ENCODE assay signal across 14 cellular contexts in genomic region chr7:137969828-137970227, GRCh38. TPM values are rescaled to one million over a fixed set of nuclear protein-coding genes. Genes with fewer than 3 reads are reported as not detected.
DNase-seq lines count a peak whose midpoint lies in the region; FAIRE-seq and TF ChIP-seq lines count a peak whose summit lies in the region.
"Had no signal": no experiment of that assay in that cellular context is flagged by ENCODE, and none has a peak within 500 bp of the region (broad histone marks: within the 10 kb centered on the region; RNA-seq: fewer than 3 reads in every experiment).

No MANE protein-coding gene starts in this region.

- POLR2A ChIA-PET in activated CD4-positive, alpha-beta memory T cell treated with anti-CD3 and anti-CD28 coated beads for 36 hours (lab: Charles Lee), result no interaction called here

- H3K79me2 ChIP-seq in GM23248 (ENCODE audit: insufficient read depth), result peaks cover 96% of the 10 kb centered on the region
- peaks cover 95% of the 10 kb centered on the region for H3K79me2 ChIP-seq in astrocyte (ENCODE audit: insufficient read depth, low read length)
- H3K79me2 ChIP-seq in hepatocyte, result peaks cover 88% of the 10 kb centered on the region
- peaks cover 87% of the 10 kb centered on the region for H3K79me2 ChIP-seq in smooth muscle cell (ENCODE audit: low read depth)

- peak overlapping the region; percentile 62 for H3K9ac ChIP-seq in GM23248
- H3K9ac ChIP-seq in astrocyte (ENCODE audit: low read length), result peak overlapping the region; percentile 46
- H3K9ac ChIP-seq in smooth muscle cell (ENCODE audit: low read depth), result peak overlapping the region; percentile 41

- WGBS in GM23248 (ENCODE audit: low coverage in 1 of 2, low lambda C conversion rate in 2 of 2, missing lambda C conversion rate in 2 of 2), 2 experiments, result 59 to 66% methylated on average over 1 of the region's 1 CpG
- 96% methylated on average over 1 of the region's 1 CpG for WGBS in hepatocyte (ENCODE audit: low lambda C conversion rate, missing lambda C conversion rate)
- 94% methylated on average over 1 of the region's 1 CpG for WGBS in smooth muscle cell (ENCODE audit: low lambda C conversion rate)

- H3K9me2 ChIP-seq in GM23248 (ENCODE audit: insufficient read depth), result no peaks in the 10 kb centered on the region
- no peaks in the 10 kb centered on the region for H3K9me2 ChIP-seq in hepatocyte (replicated peaks; ENCODE audit: insufficient read depth)

- H3K4me1 Mint-ChIP-seq in astrocyte (ENCODE audit: low read depth, unreplicated experiment), result peaks cover 75% of the 10 kb centered on the region
- peaks cover 14% of the 10 kb centered on the region for H3K4me1 Mint-ChIP-seq in activated CD4-positive, alpha-beta memory T cell treated with anti-CD3 and anti-CD28 coated beads for 36 hours (ENCODE audit: low read depth)

- intact Hi-C loops in activated CD4-positive, alpha-beta memory T cell treated with anti-CD3 and anti-CD28 coated beads for 36 hours (cut with micrococcal nuclease), result no loop called here

- peaks cover 16% of the 10 kb centered on the region for H3K36me3 Mint-ChIP-seq in astrocyte (ENCODE audit: low read depth, unreplicated experiment)
- peaks cover 4% of the 10 kb centered on the region for H3K36me3 Mint-ChIP-seq in activated CD4-positive, alpha-beta memory T cell treated with anti-CD3 and anti-CD28 coated beads for 36 hours
- H3K36me3 Mint-ChIP-seq: CD8-positive, alpha-beta T cell had no signal

- in situ Hi-C loops in GM23248 (cut with MboI), result no loop called here

- no peaks in the 10 kb centered on the region for H3K27me3 Mint-ChIP-seq in astrocyte (ENCODE audit: low read depth, unreplicated experiment)
- H3K27me3 Mint-ChIP-seq in activated CD4-positive, alpha-beta memory T cell treated with anti-CD3 and anti-CD28 coated beads for 36 hours, result no peaks in the 10 kb centered on the region

- no peak for FAIRE-seq in astrocyte (lab: Jason Lieb, UNC)

- no peaks in the 10 kb centered on the region for H4K20me1 ChIP-seq in GM23248 (ENCODE audit: insufficient read depth)
- H4K20me1 ChIP-seq in astrocyte (ENCODE audit: insufficient read depth, low read length), result peaks cover 33% of the 10 kb centered on the region
- peaks cover 7% of the 10 kb centered on the region for H4K20me1 ChIP-seq in hepatocyte (ENCODE audit: insufficient read depth, poor library complexity, severe bottlenecking)
- H4K20me1 ChIP-seq in smooth muscle cell (ENCODE audit: low read depth), result peaks cover 57% of the 10 kb centered on the region

- peak overlapping the region; percentile 91 for H3K27ac Mint-ChIP-seq in astrocyte (ENCODE audit: unreplicated experiment)
- no peak overlapping the region for H3K27ac Mint-ChIP-seq in activated CD4-positive, alpha-beta memory T cell treated with anti-CD3 and anti-CD28 coated beads for 36 hours
- H3K27ac Mint-ChIP-seq: CD8-positive, alpha-beta T cell had no signal

- TF ChIP-seq CTCF in astrocyte (IDR thresholded peaks at IDR 0.05; ENCODE audit: insufficient read depth, low read depth, low read length) (no peak), hepatocyte (IDR thresholded peaks at IDR 0.05; ENCODE audit: poor library complexity) (no peak), smooth muscle cell (IDR thresholded peaks at IDR 0.05; ENCODE audit: borderline replicate concordance, insufficient read depth, poor library complexity, severe bottlenecking) (no peak)

- H3K4me1 ChIP-seq in GM23248 (ENCODE audit: insufficient read depth) (peaks cover 69% of the 10 kb centered on the region), astrocyte (ENCODE audit: insufficient read depth, low read length) (peaks cover 31% of the 10 kb centered on the region), hepatocyte (ENCODE audit: insufficient read depth) (peaks cover 37% of the 10 kb centered on the region), smooth muscle cell (ENCODE audit: low read depth) (peaks cover 23% of the 10 kb centered on the region)

- H3F3A ChIP-seq in GM23248 (ENCODE audit: insufficient read depth) (peaks cover 91% of the 10 kb centered on the region), smooth muscle cell (ENCODE audit: low read depth) (peaks cover 22% of the 10 kb centered on the region)

- H3K4me2 ChIP-seq in GM23248 (ENCODE audit: unreplicated experiment), result peak overlapping the region; percentile 79
- peak overlapping the region; percentile 59 for H3K4me2 ChIP-seq in astrocyte (ENCODE audit: low read length)
- H3K4me2 ChIP-seq in hepatocyte, result peak overlapping the region; percentile 14
- peak overlapping the region; percentile 71 for H3K4me2 ChIP-seq in smooth muscle cell

- H3K36me3 ChIP-seq in GM23248 (ENCODE audit: low read depth), result peaks cover 8% of the 10 kb centered on the region
- H3K36me3 ChIP-seq in astrocyte (ENCODE audit: insufficient read depth, low read length), result peaks cover 7% of the 10 kb centered on the region
- H3K36me3 ChIP-seq in hepatocyte (replicated peaks; ENCODE audit: insufficient read depth, low read depth), result no peaks in the 10 kb centered on the region
- H3K36me3 ChIP-seq in smooth muscle cell (ENCODE audit: low read depth), result no peaks in the 10 kb centered on the region

- H3K4me3 ChIP-seq in GM23248, result peak overlapping the region; percentile 49
- H3K4me3 ChIP-seq in astrocyte (ENCODE audit: insufficient read depth, low read depth, low read length), result no peak overlapping the region
- H3K4me3 ChIP-seq in hepatocyte, result no peak overlapping the region
- peak overlapping the region; percentile 14 for H3K4me3 ChIP-seq in smooth muscle cell

- no peak for DNase-seq in GM23248
- no peak for DNase-seq in astrocyte (ENCODE audit: low read depth)
- DNase-seq in hepatocyte (ENCODE audit: low spot score), result no peak
- DNase-seq in smooth muscle cell (lab: John Stamatoyannopoulos, UW; ENCODE audit: unreplicated experiment), result no peak
- no peak for DNase-seq in activated CD4-positive, CD25-positive, alpha-beta regulatory T cell treated with anti-CD3 and anti-CD28 coated beads, Interleukin-2, amount 50 U/mL, for 72 hours
- DNase-seq in hippocampal formation (lab: John Stamatoyannopoulos, UW), result no peak
- DNase-seq in activated CD4-positive, alpha-beta memory T cell treated with anti-CD3 and anti-CD28 coated beads for 36 hours, result no peak
- DNase-seq in NCI-H2029 treated with DMSO at 0.1 percent for 48 hours (lab: John Stamatoyannopoulos, UW), result no peak
- DNase-seq: activated CD4-positive, alpha-beta T cell treated with anti-CD3 and anti-CD28 coated beads for 4 hours; activated effector memory CD4-positive, alpha-beta T cell treated with anti-CD3 and anti-CD28 coated beads, Interleukin-2, amount 50 U/mL, for 16 hours; CD8-positive, alpha-beta T cell; foreskin keratinocyte; NCI-H1417; NCI-H748 treated with DMSO at 0.1 percent for 48 hours had no signal

- peaks cover 2% of the 10 kb centered on the region for H3K9me3 Mint-ChIP-seq in astrocyte (ENCODE audit: unreplicated experiment)
- no peaks in the 10 kb centered on the region for H3K9me3 Mint-ChIP-seq in activated CD4-positive, alpha-beta memory T cell treated with anti-CD3 and anti-CD28 coated beads for 36 hours
- H3K9me3 Mint-ChIP-seq: CD8-positive, alpha-beta T cell had no signal

- H2AFZ ChIP-seq in GM23248 (no peak overlapping the region), astrocyte (ENCODE audit: low read depth, low read length) (no peak overlapping the region), hepatocyte (no peak overlapping the region), smooth muscle cell (ENCODE audit: low read depth) (no peak overlapping the region)

- H3K4me3 Mint-ChIP-seq in astrocyte (ENCODE audit: unreplicated experiment), result peak overlapping the region; percentile 22
- no peak overlapping the region for H3K4me3 Mint-ChIP-seq in activated CD4-positive, alpha-beta memory T cell treated with anti-CD3 and anti-CD28 coated beads for 36 hours
- H3K4me3 Mint-ChIP-seq: CD8-positive, alpha-beta T cell had no signal

- CTCF ChIA-PET in activated CD4-positive, alpha-beta memory T cell treated with anti-CD3 and anti-CD28 coated beads for 36 hours (lab: Charles Lee), result no interaction called here

- H3K9me3 ChIP-seq in GM23248 (ENCODE audit: low read depth), result no peaks in the 10 kb centered on the region
- H3K9me3 ChIP-seq in astrocyte (ENCODE audit: insufficient read depth, low read depth, low read length), result no peaks in the 10 kb centered on the region
- H3K9me3 ChIP-seq in hepatocyte (ENCODE audit: low read depth), result no peaks in the 10 kb centered on the region
- H3K9me3 ChIP-seq in smooth muscle cell (replicated peaks; ENCODE audit: low read depth), result no peaks in the 10 kb centered on the region

- H3K27me3 ChIP-seq in GM23248 (replicated peaks; ENCODE audit: insufficient read depth), result no peaks in the 10 kb centered on the region
- no peaks in the 10 kb centered on the region for H3K27me3 ChIP-seq in astrocyte (ENCODE audit: insufficient read depth, low read length)
- H3K27me3 ChIP-seq in hepatocyte, result no peaks in the 10 kb centered on the region
- no peaks in the 10 kb centered on the region for H3K27me3 ChIP-seq in smooth muscle cell (ENCODE audit: low read depth)
- H3K27me3 ChIP-seq: foreskin keratinocyte had no signal

- H3K27ac ChIP-seq in GM23248 (peak overlapping the region; percentile 93), astrocyte (ENCODE audit: low read depth, low read length) (peak overlapping the region; percentile 68), hepatocyte (peak overlapping the region; percentile 33), smooth muscle cell (ENCODE audit: low read depth) (peak overlapping the region; percentile 92)
- H3K27ac ChIP-seq: foreskin keratinocyte had no signal

RNA-seq across cellular contexts. Expression of gene CREB3L2, which starts 32.1 kb away (rescaled TPM):
- total RNA-seq in GM23248 (2014; rRNA removed; shearing (Covaris generic)), result 43.7 and 67.9 TPM in 2 replicates
- 49.7 and 53.7 TPM in 2 replicates for polyA plus RNA-seq in GM23248 (2016; fragmentation: Nextera tagmentation; extraction: Ambion mirVana)
- total RNA-seq in astrocyte, result 116 and 128 TPM in 2 replicates
- 33.9 and 38.3 TPM in 2 replicates for total RNA-seq in hepatocyte
- polyA plus RNA-seq in hepatocyte, result 34.4 and 37.6 TPM in 2 replicates
- total RNA-seq in smooth muscle cell, result 46.4 and 69.1 TPM in 2 replicates
- polyA plus RNA-seq in smooth muscle cell, result 27.4 and 37.6 TPM in 2 replicates
- 10 to 100 TPM; 36.1 to 39.4 TPM for total RNA-seq in activated CD4-positive, alpha-beta memory T cell treated with anti-CD3 and anti-CD28 coated beads for 36 hours

Comparison
In these comparisons a context has a peak if more than half of its experiments do, and no peak if none do; other contexts are left out.
1. H3K27ac ChIP-seq: peak in every context shown above with its lines; median percentile 93 in GM23248; 92 in smooth muscle cell; 68 in astrocyte; 33 in hepatocyte.
2. H3K4me2 ChIP-seq: peak in every context shown above with its lines; median percentile 79 in GM23248; 71 in smooth muscle cell; 59 in astrocyte; 14 in hepatocyte.
3. H3K4me3 ChIP-seq: peak in GM23248 (single experiment) and smooth muscle cell (single experiment); none in astrocyte (single experiment) and hepatocyte (single experiment).
4. Peak in every context shown above with its lines, with median percentiles within 50 percentile points of each other: H3K9ac ChIP-seq.